ENCODE assay signal across 9 cellular contexts in genomic region chrX:38233891-38234807, GRCh38. TPM values are rescaled to one million over a fixed set of nuclear protein-coding genes. Genes with fewer than 3 reads are reported as not detected.
A peak's percentile ranks its signal among the peaks of the same experiment; 100 is the strongest.
DNase-seq lines count a peak whose midpoint lies in the region; ATAC-seq and TF ChIP-seq lines count a peak whose summit lies in the region.
"Had no signal": no experiment of that assay in that cellular context is flagged by ENCODE, and none has a peak within 500 bp of the region (broad histone marks: within the 10 kb centered on the region; RNA-seq: fewer than 3 reads in every experiment).

No MANE protein-coding gene starts in this region.

- DNase-seq in HCT116 (ENCODE audit: low read depth, low spot score) (no peak), mammary epithelial cell (peak; percentile 61), iPS-NIHi7 (ENCODE audit: extremely low spot score) (peak; percentile 41), putamen (ENCODE audit: low spot score) (no peak), pons (ENCODE audit: low spot score) (no peak), ecto neural progenitor cell (ENCODE audit: low spot score) (no peak)
- DNase-seq: NCI-H2081 treated with DMSO at 0.1 percent for 48 hours had no signal

- 0 out of 2 replicates have a peak, but pooled peaks have one; percentile 27 for ATAC-seq in HCT116
- no peak for ATAC-seq in GM19452 (IDR thresholded peaks at IDR 0.05; ENCODE audit: unreplicated experiment)

- H2AFZ ChIP-seq in HCT116 (ENCODE audit: low read depth, low read length, poor library complexity, severe bottlenecking) (no peak overlapping the region), mammary epithelial cell (ENCODE audit: low read depth, low read length) (peak overlapping the region; percentile 62)

- no peaks in the 10 kb centered on the region for H3K79me2 ChIP-seq in HCT116 (ENCODE audit: insufficient read depth, low read length)
- H3K79me2 ChIP-seq in mammary epithelial cell (ENCODE audit: insufficient read depth, low read length) = no peaks in the 10 kb centered on the region

- no peaks in the 10 kb centered on the region for H3K9me2 ChIP-seq in HCT116 (ENCODE audit: insufficient read depth)

- no peak for TF ChIP-seq POLR2A in HCT116 (IDR thresholded peaks at IDR 0.05; ENCODE audit: borderline replicate concordance, extremely low read depth, insufficient read depth, insufficient read length)

- H3K36me3 ChIP-seq in HCT116 (ENCODE audit: control insufficient read depth in 1 of 2, insufficient read depth in 2 of 2, low read length in 2 of 2) (no peaks in the 10 kb centered on the region), mammary epithelial cell (ENCODE audit: insufficient read depth, low read length) (no peaks in the 10 kb centered on the region), subcutaneous abdominal adipose tissue (ENCODE audit: control insufficient read depth in 5 of 5, insufficient read depth in 5 of 5, low read length in 5 of 5) (no peaks in the 10 kb centered on the region)

- WGBS in mammary epithelial cell (ENCODE audit: low coverage, missing lambda C conversion rate) = 10% methylated on average over 3 of the region's 3 CpGs

- POLR2A ChIA-PET in HCT116 (lab: Charles Lee) = no interaction called here

- H3K27me3 ChIP-seq in HCT116 (ENCODE audit: insufficient read depth, low read length) (no peaks in the 10 kb centered on the region), mammary epithelial cell (ENCODE audit: insufficient read depth, low read length) (no peaks in the 10 kb centered on the region), subcutaneous abdominal adipose tissue (ENCODE audit: control insufficient read depth in 5 of 5, insufficient read depth in 4 of 5, low read length in 5 of 5) (peaks cover 0 to 4% (median 2%) of the 10 kb centered on the region in 5 donors)

- H3K27ac ChIP-seq in HCT116 (ENCODE audit: low read depth, low read length) (no peak overlapping the region), mammary epithelial cell (ENCODE audit: insufficient read depth, low read depth, low read length) (peak overlapping the region; percentile 31), subcutaneous abdominal adipose tissue (ENCODE audit: low read depth, low read length) (peak overlapping the region; percentile 79)

- CTCF ChIA-PET in HCT116 (lab: Charles Lee) = no interaction called here
- CTCF ChIA-PET in mammary epithelial cell (lab: Charles Lee; ENCODE audit: low non-redundant PET) = no interaction called here

- H4K20me1 ChIP-seq in HCT116 (ENCODE audit: insufficient read depth) = no peaks in the 10 kb centered on the region
- no peaks in the 10 kb centered on the region for H4K20me1 ChIP-seq in mammary epithelial cell (ENCODE audit: insufficient read depth, low read length)

- TF ChIP-seq RAD21 in HCT116 (IDR thresholded peaks at IDR 0.05; ENCODE audit: low read depth) = no peak

- RAD21 ChIA-PET in HCT116 (lab: Charles Lee; ENCODE audit: low non-redundant PET in 1 of 2, low total read pairs in 2 of 2, uncharacterized antibody in 2 of 2, unreplicated experiment in 2 of 2) = no interaction called here

- in situ Hi-C loops in mammary epithelial cell (cut with MboI; ENCODE audit: low sequenced_read_pairs in 2 of 2) = no loop called here

- 0 out of 2 replicates have a peak overlapping the region, but pooled peaks have one; percentile 12 for H3K4me2 ChIP-seq in HCT116 (ENCODE audit: low read length)
- H3K4me2 ChIP-seq in mammary epithelial cell (ENCODE audit: insufficient read depth, low read depth, low read length) = peak overlapping the region; percentile 52

- TF ChIP-seq CTCF in HCT116 (IDR thresholded peaks at IDR 0.05 in 2 of 3, conservative IDR thresholded peaks at IDR 0.05 in 1 of 3; ENCODE audit: borderline replicate concordance in 1 of 3, insufficient read depth in 1 of 3, low read depth in 2 of 3, low read length in 2 of 3) = no peak
- no peak for TF ChIP-seq CTCF in mammary epithelial cell (conservative IDR thresholded peaks at IDR 0.05 in 1 of 2, IDR thresholded peaks at IDR 0.05 in 1 of 2; ENCODE audit: extremely low read depth in 1 of 2, insufficient read depth in 1 of 2, low read depth in 1 of 2, low read length in 2 of 2)

- intact Hi-C loops in HCT116 (cut with micrococcal nuclease) = no loop called here
- intact Hi-C loops in mammary epithelial cell (cut with micrococcal nuclease) = loop anchor here (2.0 kb wide), 1 partner anchor 13 kb away; the partner anchor contains the start of gene SRPX

- dilution Hi-C loops in mammary epithelial cell (cut with HindIII; ENCODE audit: low sequenced_read_pairs) = no loop called here

- H3K9me3 ChIP-seq in HCT116 (ENCODE audit: control insufficient read depth in 1 of 2, insufficient read depth in 1 of 2, low read depth in 1 of 2, low read length in 2 of 2) (no peaks in the 10 kb centered on the region), mammary epithelial cell (replicated peaks; ENCODE audit: insufficient read depth, low read length) (no peaks in the 10 kb centered on the region), subcutaneous abdominal adipose tissue (ENCODE audit: control insufficient read depth in 5 of 5, low read length in 5 of 5) (no peaks in the 10 kb centered on the region)

- BruUV-seq in HCT116 (replicated peaks; lab: Mats Ljungman, UMichigan) = no TSS peak
- no TSS peak for BruUV-seq in mammary epithelial cell (replicated peaks; lab: Mats Ljungman, UMichigan)

- H3K9ac ChIP-seq in HCT116 (ENCODE audit: low read length) (no peak overlapping the region), mammary epithelial cell (ENCODE audit: insufficient read depth, low read length) (no peak overlapping the region), subcutaneous abdominal adipose tissue (ENCODE audit: low read length in 5 of 5) (no peak overlapping the region)

- H3K4me3 ChIP-seq in HCT116 (replicated peaks in 1 of 2; ENCODE audit: low read depth in 1 of 2, low read length in 2 of 2) (no peak overlapping the region), mammary epithelial cell (replicated peaks in 1 of 3; ENCODE audit: insufficient read depth in 1 of 3, low read depth in 2 of 3, low read length in 3 of 3) (no peak overlapping the region), subcutaneous abdominal adipose tissue (ENCODE audit: low read depth in 1 of 5, low read length in 5 of 5) (no peak overlapping the region)

- peaks cover 0 to 8% of the 10 kb centered on the region in 2 experiments; a peak in 3 of 4 replicates for H3K4me1 ChIP-seq in HCT116 (ENCODE audit: control insufficient read depth in 1 of 2, insufficient read depth in 2 of 2, low read length in 2 of 2)
- H3K4me1 ChIP-seq in mammary epithelial cell (ENCODE audit: insufficient read depth, low read length) = peaks cover 33% of the 10 kb centered on the region
- peaks cover 0 to 24% (median 23%) of the 10 kb centered on the region in 5 donors for H3K4me1 ChIP-seq in subcutaneous abdominal adipose tissue (ENCODE audit: control insufficient read depth in 5 of 5, insufficient read depth in 5 of 5, low read length in 5 of 5)

TF ChIP-seq in HCT116, 20 proteins besides CTCF, POLR2A, EP300 and RAD21 (continues in another document):
- TF ChIP-seq FOSL1 (IDR thresholded peaks at IDR 0.05; ENCODE audit: low read depth) (no peak), ZFX (IDR thresholded peaks at IDR 0.05) (no peak), CBX3 (IDR thresholded peaks at IDR 0.05; ENCODE audit: low read depth) (no peak), EZH2 (IDR thresholded peaks at IDR 0.05) (no peak), ELF1 (IDR thresholded peaks at IDR 0.05; ENCODE audit: borderline replicate concordance, low read depth) (no peak), ZNF274 (IDR thresholded peaks at IDR 0.05; ENCODE audit: low read depth, low read length) (no peak), REST (IDR thresholded peaks at IDR 0.05; ENCODE audit: low read depth) (no peak), ZBTB33 (IDR thresholded peaks at IDR 0.05; ENCODE audit: extremely low read depth, insufficient replicate concordance, low read length) (no peak)

RNA-seq across cellular contexts. Expression of gene SRPX, which starts 13.5 kb away (rescaled TPM):
- total RNA-seq in HCT116 (2021; ENCODE audit: unreplicated experiment) = 18.2 TPM
- 20.3 and 24.9 TPM in 2 replicates for polyA plus RNA-seq in HCT116 (2012)
- total RNA-seq in mammary epithelial cell = 10 to 100 TPM; 58.7 to 66.3 TPM
- 230 TPM for polyA plus RNA-seq in mammary epithelial cell
- 95.5 TPM for polyA minus RNA-seq in mammary epithelial cell

Comparison
In these comparisons a context has a peak if more than half of its experiments do, and no peak if none do; other contexts are left out.
1. DNase-seq: peak in mammary epithelial cell (single experiment) and iPS-NIHi7 (single experiment); none in HCT116 (single experiment), putamen (single experiment), pons (single experiment) and ecto neural progenitor cell (single experiment).